14 cellular contexts compared by ENCODE assay signal in the genomic region with DNA sequence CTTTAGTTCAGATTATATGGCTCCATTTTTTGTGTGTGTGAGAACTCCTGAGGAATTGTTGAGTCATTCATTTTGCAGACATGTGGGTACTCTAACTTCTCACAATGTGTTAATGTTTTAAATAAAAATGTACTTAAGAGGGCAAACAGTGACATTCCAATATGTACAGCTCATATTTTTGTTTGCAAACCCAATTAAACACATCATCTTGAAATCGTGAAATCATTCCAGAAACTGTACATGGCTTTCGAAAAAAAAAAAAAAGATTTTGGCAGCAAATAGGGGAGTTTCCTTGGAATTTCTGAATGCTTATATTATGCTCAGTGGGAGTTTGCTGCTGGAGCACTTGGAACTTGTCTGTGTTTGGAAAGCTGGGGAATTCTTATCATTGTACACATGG.
DNase-seq lines count a peak whose midpoint lies in the region; ATAC-seq, FAIRE-seq and TF ChIP-seq lines count a peak whose summit lies in the region.
"Had no signal": no experiment of that assay in that cellular context is flagged by ENCODE, and none has a peak within 500 bp of the region (broad histone marks: within the 10 kb centered on the region; RNA-seq: fewer than 3 reads in every experiment).

No MANE protein-coding gene starts in this region.

- TF ChIP-seq CTCF in AG10803 (conservative IDR thresholded peaks at IDR 0.05; ENCODE audit: low read length): no peak
- no peak for TF ChIP-seq CTCF in choroid plexus epithelial cell (conservative IDR thresholded peaks at IDR 0.05; ENCODE audit: low read depth, low read length)
- TF ChIP-seq CTCF in left lung (IDR thresholded peaks at IDR 0.05): no peak

- H3K9me3 ChIP-seq in MG63: no peaks in the 10 kb centered on the region
- no peaks in the 10 kb centered on the region for H3K9me3 ChIP-seq in left lung
- H3K9me3 ChIP-seq: vagina had no signal

- H3K4me1 ChIP-seq in left lung: no peaks in the 10 kb centered on the region
- H3K4me1 ChIP-seq: BLaER1 treated with 17β-estradiol and CSF1 and Interleukin-3, amounts not matched to agents 10 nM and 100 nM had no signal

- H3K36me3 ChIP-seq in MG63 (no peaks in the 10 kb centered on the region), left lung (no peaks in the 10 kb centered on the region)
- H3K36me3 ChIP-seq: BLaER1 treated with 17β-estradiol and CSF1 and Interleukin-3, amounts not matched to agents 10 nM and 100 nM; vagina had no signal

- H3K27ac ChIP-seq in left lung: no peak overlapping the region
- H3K27ac ChIP-seq: BLaER1 treated with 17β-estradiol and CSF1 and Interleukin-3, amounts not matched to agents 10 nM and 100 nM; SK-N-MC; vagina; VCaP had no signal

- DNase-seq in AG10803 (ENCODE audit: low read depth): peak; percentile 84
- DNase-seq in MG63: peak; percentile 18
- DNase-seq in choroid plexus epithelial cell (ENCODE audit: low read depth): peak; percentile 88
- no peak for DNase-seq in left lung
- DNase-seq in medulla oblongata (ENCODE audit: extremely low spot score): no peak
- no peak for DNase-seq in urothelium cell line (ENCODE audit: low spot score)
- DNase-seq: H9, NCI-H2171 had no signal

- intact Hi-C loops in left lung (cut with DNase I): no loop called here

- no peak for FAIRE-seq in urothelium cell line (lab: Jason Lieb, UNC)

- ATAC-seq in left lung (peak; percentile 92), GM21717 (IDR thresholded peaks at IDR 0.05; ENCODE audit: unreplicated experiment) (no peak), HG03139 (IDR thresholded peaks at IDR 0.05; ENCODE audit: unreplicated experiment) (no peak)

- H3K27me3 ChIP-seq in MG63 (no peaks in the 10 kb centered on the region), left lung (no peaks in the 10 kb centered on the region)
- H3K27me3 ChIP-seq: BLaER1 treated with 17β-estradiol and CSF1 and Interleukin-3, amounts not matched to agents 10 nM and 100 nM; vagina had no signal

- H3K4me3 ChIP-seq in AG10803 (ENCODE audit: low read length) (no peak overlapping the region), MG63 (no peak overlapping the region), choroid plexus epithelial cell (ENCODE audit: low read depth, low read length) (no peak overlapping the region), left lung (no peak overlapping the region)
- H3K4me3 ChIP-seq: BLaER1 treated with 17β-estradiol and CSF1 and Interleukin-3, amounts not matched to agents 10 nM and 100 nM; SK-N-MC; vagina had no signal

Comparison
In these comparisons a context has a peak if more than half of its experiments do, and no peak if none do; other contexts are left out.
1. DNase-seq: peak in AG10803 (single experiment), MG63 (single experiment) and choroid plexus epithelial cell (single experiment); none in left lung (0 of 2), medulla oblongata (single experiment) and urothelium cell line (single experiment).